In the genomic region with DNA sequence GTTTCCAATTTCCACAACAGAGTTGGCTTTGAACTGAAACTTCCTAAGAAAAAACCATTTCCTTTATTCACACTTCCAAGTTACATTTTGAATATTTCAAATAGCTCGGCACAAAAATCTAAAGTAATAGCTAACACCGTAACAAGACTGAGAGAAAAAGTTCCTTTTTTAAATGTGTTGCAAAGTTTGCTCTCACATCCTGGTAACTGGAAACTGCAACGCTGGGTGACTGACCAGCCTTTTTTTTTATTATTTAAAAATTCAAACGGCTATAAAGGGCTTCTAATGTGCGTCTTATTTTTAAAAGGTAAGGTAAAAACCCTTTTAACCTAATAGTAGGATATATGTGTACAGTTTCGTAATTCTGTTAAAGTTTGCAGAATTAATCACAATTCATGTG, we compare ENCODE assay signal across 9 cellular contexts. TPM values are rescaled to one million over a fixed set of nuclear protein-coding genes. Genes with fewer than 3 reads are reported as not detected.
DNase-seq lines count a peak whose midpoint lies in the region; ATAC-seq, FAIRE-seq and TF ChIP-seq lines count a peak whose summit lies in the region.
"Had no signal": no experiment of that assay in that cellular context is flagged by ENCODE, and none has a peak within 500 bp of the region (broad histone marks: within the 10 kb centered on the region; RNA-seq: fewer than 3 reads in every experiment).

No MANE protein-coding gene starts in this region.

- no peak for ATAC-seq in GM18858 (IDR thresholded peaks at IDR 0.05; ENCODE audit: unreplicated experiment)

- peaks cover 47% of the 10 kb centered on the region for H3K4me1 Mint-ChIP-seq in Calu3 (ENCODE audit: low read depth, unreplicated experiment)

- POLR2A ChIA-PET in H1 (lab: Charles Lee; ENCODE audit: partially characterized antibody): interaction anchor here (0.7 to 21.1 kb wide), 15 partner anchors 10 to 263 kb away, joined by 3 to 334 read pairs (median 6); a partner anchor contains a TSS

- BruUV-seq in Calu3 (replicated peaks; lab: Mats Ljungman, UMichigan): no TSS peak

- H3K9ac ChIP-seq in OCI-LY1 (ENCODE audit: low read length) (no peak overlapping the region), H1 (replicated peaks in 1 of 4; ENCODE audit: extremely low read depth in 1 of 4, low read depth in 3 of 4, low read length in 3 of 4) (peak overlapping the region; percentile 53 to 93 (median 83); a peak in 6 of 7 replicates)

- no peak overlapping the region for H2BK12ac ChIP-seq in H1 (ENCODE audit: low read depth, low read length)

- no peak for TF ChIP-seq RAD21 in H1 (IDR thresholded peaks at IDR 0.05 in 1 of 2, conservative IDR thresholded peaks at IDR 0.05 in 1 of 2; ENCODE audit: low read depth in 2 of 2, low read length in 2 of 2)

- WGBS in H1 (ENCODE audit: extremely low coverage in 1 of 2, insufficient coverage in 1 of 2, insufficient read length in 1 of 2, insufficient replicate concordance in 2 of 2, low coverage in 1 of 2, low lambda C conversion rate in 2 of 2, missing lambda C conversion rate in 1 of 2), 2 experiments: 14% methylated on average over 6 of the region's 6 CpGs; no CpG with 5 or more reads in 1 of the 2 experiments

- H3K14ac ChIP-seq in H1 (ENCODE audit: insufficient read length): no peak overlapping the region

- no peaks in the 10 kb centered on the region for H3F3A ChIP-seq in OCI-LY1 (ENCODE audit: insufficient read depth, low read length)

- H3K27ac ChIP-seq in OCI-LY1 (ENCODE audit: low read depth, low read length, poor library complexity, severe bottlenecking): no peak overlapping the region
- no peak overlapping the region for H3K27ac ChIP-seq in H1 (ENCODE audit: low read depth, low read length)
- H3K27ac ChIP-seq in neutrophil: peak overlapping the region; percentile 94

- no peak overlapping the region for H2BK5ac ChIP-seq in H1 (ENCODE audit: low read depth, low read length)

- H3K9me3 Mint-ChIP-seq in Calu3 (ENCODE audit: low read depth, unreplicated experiment): no peaks in the 10 kb centered on the region

- peaks cover 38% of the 10 kb centered on the region for H3K36me3 Mint-ChIP-seq in Calu3 (ENCODE audit: insufficient read depth, unreplicated experiment)

- H3K27me3 ChIP-seq in OCI-LY1 (ENCODE audit: insufficient read depth, low read length) (no peaks in the 10 kb centered on the region), H1 (replicated peaks in 1 of 4; ENCODE audit: control insufficient read depth in 3 of 4, extremely low read depth in 1 of 4, insufficient read depth in 3 of 4, low read length in 3 of 4) (no peaks in the 10 kb centered on the region), neutrophil (no peaks in the 10 kb centered on the region)

- H3K4ac ChIP-seq in H1 (replicated peaks; ENCODE audit: insufficient read length, low read depth, low read length): no peak overlapping the region

- TF ChIP-seq POLR2A in H1 (IDR thresholded peaks at IDR 0.05; ENCODE audit: control extremely low read depth in 1 of 2, low read depth in 2 of 2, low read length in 2 of 2): no peak

- H3K9me3 ChIP-seq in OCI-LY1 (ENCODE audit: low read length) (no peaks in the 10 kb centered on the region), H1 (ENCODE audit: insufficient read depth in 2 of 2, low read depth in 1 of 2, low read length in 1 of 2) (no peaks in the 10 kb centered on the region), neutrophil (no peaks in the 10 kb centered on the region)

- DNase-seq in Calu3 (no peak), H1 (ENCODE audit: low read depth in 1 of 2, low spot score in 2 of 2) (no peak), LoVo (ENCODE audit: low spot score) (no peak), ACHN (no peak), dedifferentiated amniotic fluid mesenchymal stem cell (ENCODE audit: extremely low spot score) (no peak)
- DNase-seq: stimulated activated CD4-positive, alpha-beta T cell treated with anti-CD3 and anti-CD28 coated beads, Interleukin-4, amount 100 ng/mL, for 1 hour had no signal

- no peaks in the 10 kb centered on the region for H4K20me1 ChIP-seq in OCI-LY1 (ENCODE audit: insufficient read depth, low read length)
- H4K20me1 ChIP-seq in H1 (replicated peaks in 1 of 2; ENCODE audit: control insufficient read depth in 1 of 2, insufficient read depth in 2 of 2, low read length in 2 of 2): peaks cover 6 to 20% of the 10 kb centered on the region in 2 experiments

- no peak overlapping the region for H3K56ac ChIP-seq in H1 (replicated peaks; ENCODE audit: insufficient read length, low read depth, low read length)

- no peak overlapping the region for H2AFZ ChIP-seq in OCI-LY1 (ENCODE audit: low read length)
- no peak overlapping the region for H2AFZ ChIP-seq in H1 (ENCODE audit: low read length)

- H2BK120ac ChIP-seq in H1 (replicated peaks; ENCODE audit: low read depth, low read length): no peak overlapping the region

- no peak overlapping the region for H3K18ac ChIP-seq in H1 (ENCODE audit: extremely low read depth, low read length)

- intact Hi-C loops in Calu3 (cut with micrococcal nuclease; ENCODE audit: unreplicated experiment): no loop called here

- CTCF ChIA-PET in Calu3 (lab: Charles Lee): interaction anchor here (1.1 kb wide), 1 partner anchor 133 kb away, joined by 3 read pairs; no protein-coding TSS in a partner anchor
- CTCF ChIA-PET in H1 (lab: Charles Lee; ENCODE audit: partially characterized antibody): interaction anchor here (0.8 to 14.3 kb wide), 6 partner anchors 10 to 140 kb away, joined by 3 to 119 read pairs (median 5); no protein-coding TSS in a partner anchor

- no peak overlapping the region for H4K5ac ChIP-seq in H1 (ENCODE audit: insufficient read length, low read depth, low read length)

- H3K4me3 ChIP-seq in OCI-LY1 (ENCODE audit: low read depth, low read length, poor library complexity, severe bottlenecking) (peak overlapping the region; percentile 70), H1 (ENCODE audit: extremely low read depth in 1 of 4, insufficient read depth in 2 of 4, low read depth in 3 of 4, low read length in 4 of 4) (peak overlapping the region; percentile 80 to 94 (median 84)), neutrophil (ENCODE audit: low read depth in 1 of 2, low read length in 1 of 2) (peak overlapping the region; percentile 88 to 95)

- H3K36me3 ChIP-seq in OCI-LY1 (ENCODE audit: insufficient read depth, low read length): no peaks in the 10 kb centered on the region
- H3K36me3 ChIP-seq in H1 (ENCODE audit: control insufficient read depth in 2 of 4, insufficient read depth in 4 of 4, low read length in 3 of 4): no peaks in the 10 kb centered on the region
- H3K36me3 ChIP-seq in neutrophil: no peaks in the 10 kb centered on the region

- H3K4me2 ChIP-seq in OCI-LY1 (ENCODE audit: low read length) (peak overlapping the region; percentile 91), H1 (ENCODE audit: insufficient read depth in 1 of 2, low read depth in 2 of 2, low read length in 2 of 2) (peak overlapping the region; percentile 77 to 81)

- H3K79me2 ChIP-seq in OCI-LY1 (ENCODE audit: insufficient read depth, low read length): no peaks in the 10 kb centered on the region
- peaks cover 17 to 58% of the 10 kb centered on the region in 2 experiments for H3K79me2 ChIP-seq in H1 (ENCODE audit: control insufficient read depth in 1 of 2, insufficient read depth in 2 of 2, low read length in 2 of 2)

- no peaks in the 10 kb centered on the region for H3K9me2 ChIP-seq in OCI-LY1 (ENCODE audit: low read depth, low read length)

- no peak overlapping the region for H2AK5ac ChIP-seq in H1 (ENCODE audit: low read depth, low read length)

- H3K4me3 Mint-ChIP-seq in Calu3 (ENCODE audit: low read depth, unreplicated experiment): peak overlapping the region; percentile 86

- H2BK15ac ChIP-seq in H1 (ENCODE audit: low read length): no peak overlapping the region

- no peak overlapping the region for H2BK20ac ChIP-seq in H1 (ENCODE audit: low read length)

- H4K91ac ChIP-seq in H1 (replicated peaks; ENCODE audit: insufficient read length, low read length): no peak overlapping the region

- peak overlapping the region; percentile 87 for H3K27ac Mint-ChIP-seq in Calu3 (ENCODE audit: unreplicated experiment)

- H3K79me1 ChIP-seq in H1 (ENCODE audit: low read depth, low read length): no peaks in the 10 kb centered on the region

- H3K23me2 ChIP-seq in H1 (ENCODE audit: low read depth, low read length): peaks cover 4% of the 10 kb centered on the region; the same call in 1 of the 2 replicates

- no peak overlapping the region for H3K23ac ChIP-seq in H1 (ENCODE audit: insufficient read length)

- H4K8ac ChIP-seq in H1 (ENCODE audit: extremely low read depth, insufficient read depth, low read length): no peak overlapping the region

- TF ChIP-seq CTCF in Calu3 (IDR thresholded peaks at IDR 0.05; ENCODE audit: unreplicated experiment): no peak
- no peak for TF ChIP-seq CTCF in OCI-LY1 (IDR thresholded peaks at IDR 0.05; ENCODE audit: low read length)
- TF ChIP-seq CTCF in H1 (IDR thresholded peaks at IDR 0.05; ENCODE audit: control extremely low read depth in 1 of 3, insufficient read depth in 1 of 3, low read depth in 1 of 3, low read length in 3 of 3): no peak
- TF ChIP-seq CTCF in neutrophil (IDR thresholded peaks at IDR 0.05): no peak

- in situ Hi-C loops in ACHN (cut with HindIII; ENCODE audit: low pct_ligation_motif_present, low pct_unique_long_range_greater_than_20kb, low sequenced_read_pairs): no loop called here

- H3K27me3 Mint-ChIP-seq in Calu3 (ENCODE audit: unreplicated experiment): no peaks in the 10 kb centered on the region

- H3K4me1 ChIP-seq in OCI-LY1 (ENCODE audit: insufficient read depth, low read length, severe bottlenecking) (peaks cover 16% of the 10 kb centered on the region), H1 (replicated peaks in 1 of 4; ENCODE audit: control insufficient read depth in 3 of 4, insufficient read depth in 4 of 4, low read length in 3 of 4) (peaks cover 0 to 9% (median 3%) of the 10 kb centered on the region in 4 experiments; a peak in 3 of 7 replicates), neutrophil (ENCODE audit: control insufficient read depth in 1 of 2, insufficient read depth in 1 of 2, low read depth in 1 of 2, low read length in 1 of 2) (peaks cover 75 to 79% of the 10 kb centered on the region in 2 experiments)

- FAIRE-seq in H1 (lab: Jason Lieb, UNC): no peak

- no peak for TF ChIP-seq EP300 in H1 (IDR thresholded peaks at IDR 0.05; ENCODE audit: borderline replicate concordance in 1 of 2, low read depth in 2 of 2, low read length in 2 of 2)

RNA-seq across cellular contexts. Expression of a gene that starts 1.7 kb away (rescaled TPM):
- 47.6 and 51.3 TPM in 2 replicates for total RNA-seq in Calu3 (2022)
- 69.3 TPM in 2 replicates for total RNA-seq in H1 (2021; fragmentation: NEBNext Ultra II Directional; extraction: Animal tissue kit (Norgen Biotek cat#: 25700))
- 11.1 and 18.6 TPM in 2 replicates for polyA plus RNA-seq in H1 (2011; rRNA removed)
- 23.1 TPM for polyA plus RNA-seq in H1 (2011; cell fraction: cytosol; rRNA removed)
- polyA plus RNA-seq in H1 (2011; cell fraction: nucleus; rRNA removed): 16.1 TPM
- 31.0 to 61.2 TPM (median 34.3 TPM) in 4 replicates for polyA plus RNA-seq in H1 (2012, experiment 1 of 2)
- 5.6 TPM for polyA plus RNA-seq in H1 (2012, experiment 2 of 2)
- polyA plus RNA-seq in H1 (2013, experiment 1 of 2): 26.9 TPM
- polyA plus RNA-seq in H1 (2013, experiment 2 of 2): 27.9 TPM
- polyA minus RNA-seq in H1 (2011; rRNA and poly(A)+ RNA removed): 34.2 and 57.9 TPM in 2 replicates
- polyA minus RNA-seq in H1 (2011; cell fraction: cytosol; rRNA and poly(A)+ RNA removed): 27.4 TPM
- polyA minus RNA-seq in H1 (2011; cell fraction: nucleus; rRNA and poly(A)+ RNA removed): 93.9 TPM
